Comparison of ENCODE assay signal across 13 cellular contexts in the genomic region with DNA sequence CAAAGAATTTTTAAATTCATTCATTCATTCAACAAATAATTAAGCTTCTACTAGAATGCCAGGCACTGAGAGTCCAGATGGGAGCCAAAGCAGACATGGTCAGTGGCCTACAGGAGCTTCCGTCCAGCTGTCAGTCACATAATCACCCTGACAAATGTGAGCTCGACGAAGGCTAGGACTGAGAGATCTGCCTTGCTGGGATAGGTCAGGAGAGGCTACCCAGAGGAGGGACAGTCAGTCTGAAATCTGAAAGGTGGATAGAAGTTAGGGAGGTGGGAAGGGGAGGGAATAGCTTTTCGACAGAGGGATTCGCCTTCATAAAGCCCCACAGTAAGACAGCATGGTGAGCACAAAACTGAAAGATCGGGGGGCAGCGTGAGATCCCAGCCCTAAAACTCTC. TPM values are rescaled to one million over a fixed set of nuclear protein-coding genes. Genes with fewer than 3 reads are reported as not detected.
A peak's percentile ranks its signal among the peaks of the same experiment; 100 is the strongest.
DNase-seq lines count a peak whose midpoint lies in the region; ATAC-seq, FAIRE-seq and TF ChIP-seq lines count a peak whose summit lies in the region.
"Had no signal": no experiment of that assay in that cellular context is flagged by ENCODE, and none has a peak within 500 bp of the region (broad histone marks: within the 10 kb centered on the region; RNA-seq: fewer than 3 reads in every experiment).

No MANE protein-coding gene starts in this region.

- intact Hi-C loops in ascending aorta (cut with DNase I) (loop anchor here (5.0 kb wide), 2 partner anchors 64 to 121 kb away; partner anchors contain the start of gene TMEM63A), HepG2 (cut with micrococcal nuclease; ENCODE audit: unreplicated experiment) (no loop called here), spleen (cut with DNase I; ENCODE audit: low total_unique reads) (no loop called here)

- H4K20me1 ChIP-seq in HepG2 (ENCODE audit: insufficient read depth, low read length) = no peaks in the 10 kb centered on the region

- H3K27ac ChIP-seq in ascending aorta = peak overlapping the region; percentile 89 to 90
- peak overlapping the region; percentile 46 for H3K27ac ChIP-seq in HepG2 (ENCODE audit: extremely low read length, insufficient read depth, low read length)
- H3K27ac ChIP-seq in spleen = peak overlapping the region; percentile 75 to 90 (median 86)

- no TSS peak for BruUV-seq in HepG2 (replicated peaks; lab: Mats Ljungman, UMichigan)

- TF ChIP-seq CTCF in ascending aorta (IDR thresholded peaks at IDR 0.05) (no peak), HepG2 (CRISPR knock-in tag; IDR thresholded peaks at IDR 0.05) (no peak), spleen (IDR thresholded peaks at IDR 0.05 in 8 of 11, conservative IDR thresholded peaks at IDR 0.05 in 3 of 11) (no peak)

- no peak for TF ChIP-seq RAD21 in HepG2 (CRISPR knock-in tag; IDR thresholded peaks at IDR 0.05)

- no peak overlapping the region for H3K9ac ChIP-seq in HepG2 (ENCODE audit: insufficient read depth, low read depth, low read length)

- H3K4me3 ChIP-seq in H7 (ENCODE audit: insufficient read depth, low read depth, low read length) (no peak overlapping the region), ascending aorta (no peak overlapping the region), HepG2 (replicated peaks in 1 of 3; ENCODE audit: insufficient read depth in 1 of 3, low read depth in 2 of 3, low read length in 3 of 3) (no peak overlapping the region), spleen (no peak overlapping the region)
- H3K4me3 ChIP-seq: MG63 had no signal

- WGBS in HepG2 (ENCODE audit: low lambda C conversion rate) = 96% methylated on average over 7 of the region's 7 CpGs
- WGBS in spleen, 5 donors = 82 to 96% (median 90%) methylated on average over 7 of the region's 7 CpGs

- in situ Hi-C loops in HepG2 (cut with HindIII; ENCODE audit: extremely low pct_ligation_motif_present, low pct_unique_long_range_greater_than_20kb) = no loop called here

- no peak for TF ChIP-seq POLR2A in HepG2 (IDR thresholded peaks at IDR 0.05; ENCODE audit: insufficient read depth in 1 of 2, low read depth in 2 of 2, low read length in 2 of 2)
- no peak for TF ChIP-seq POLR2A in spleen (IDR thresholded peaks at IDR 0.05)

- DNase-seq in H7 = peak; percentile 46
- DNase-seq in ascending aorta (ENCODE audit: low spot score in 2 of 2) = no peak
- DNase-seq in HepG2 (ENCODE audit: low spot score) = no peak
- DNase-seq in spleen = no peak
- no peak for DNase-seq in SKM-1 treated with dmso at 0.1 percent for 144 hours (lab: John Stamatoyannopoulos, UW; ENCODE audit: unreplicated experiment)
- no peak for DNase-seq in stimulated activated CD4-positive, alpha-beta T cell treated with anti-CD3 and anti-CD28 coated beads, Interleukin-1b, Interleukin-23, amount 100 ng/mL, for 48 hours
- DNase-seq in H4 (ENCODE audit: low spot score) = no peak
- DNase-seq: activated CD4-positive, alpha-beta T cell treated with anti-CD3 and anti-CD28 coated beads, Interleukin-2, amount 10 ng/mL, durations not matched to agents 24 days and 14 days; CD8-positive, alpha-beta T cell; naive thymus-derived CD4-positive, alpha-beta T cell; stimulated activated naive B cell treated with anti-CD40 and anti-IgM and Interleukin-4, amounts not matched to agents 10 μg/mL and 1 μg/mL and 100 μg/mL, for 72 hours had no signal

- no peak overlapping the region for H2AFZ ChIP-seq in HepG2 (ENCODE audit: low read length)

- H3K9me3 ChIP-seq in ascending aorta (no peaks in the 10 kb centered on the region), HepG2 (ENCODE audit: low read length) (no peaks in the 10 kb centered on the region), spleen (no peaks in the 10 kb centered on the region)
- H3K9me3 ChIP-seq: MG63 had no signal

- no peak for ATAC-seq in HepG2
- ATAC-seq in HG03175 (IDR thresholded peaks at IDR 0.05; ENCODE audit: unreplicated experiment) = no peak
- ATAC-seq: CD8-positive, alpha-beta T cell; naive thymus-derived CD4-positive, alpha-beta T cell; stimulated activated naive B cell treated with anti-CD40 and anti-IgM and Interleukin-4, amounts not matched to agents 10 μg/mL and 1 μg/mL and 100 μg/mL, for 72 hours had no signal

- CTCF ChIA-PET in HepG2 (lab: Yijun Ruan, JAX; ENCODE audit: low intra/inter-chr PET ratio, low total read pairs) = no interaction called here

- POLR2A ChIA-PET in HepG2 (lab: Yijun Ruan, JAX) = interaction anchor here (0.6 kb wide), 1 partner anchor 124 kb away, joined by 3 read pairs; no protein-coding TSS in a partner anchor

- peaks cover 36% of the 10 kb centered on the region for H3K79me2 ChIP-seq in HepG2 (ENCODE audit: insufficient read depth, low read length)

- H3K27me3 ChIP-seq in H7 (ENCODE audit: control insufficient read depth, insufficient read depth, low read length) = no peaks in the 10 kb centered on the region
- no peaks in the 10 kb centered on the region for H3K27me3 ChIP-seq in ascending aorta
- H3K27me3 ChIP-seq in HepG2 (ENCODE audit: control insufficient read depth in 1 of 2, insufficient read depth in 2 of 2, low read length in 2 of 2) = no peaks in the 10 kb centered on the region
- H3K27me3 ChIP-seq in spleen (replicated peaks in 1 of 7) = no peaks in the 10 kb centered on the region
- H3K27me3 ChIP-seq: MG63 had no signal

- no peaks in the 10 kb centered on the region; the same call in 1 of the 2 replicates for H3K36me3 ChIP-seq in H7 (replicated peaks; ENCODE audit: control insufficient read depth, insufficient read depth, low read length)
- H3K36me3 ChIP-seq in ascending aorta = no peaks in the 10 kb centered on the region
- H3K36me3 ChIP-seq in HepG2 (replicated peaks in 1 of 2; ENCODE audit: control insufficient read depth in 1 of 2, insufficient read depth in 2 of 2, low read length in 2 of 2) = peaks cover 3 to 7% of the 10 kb centered on the region in 2 experiments; a peak in 3 of 5 replicates
- peaks cover 0 to 3% (median 0%) of the 10 kb centered on the region in 6 donors for H3K36me3 ChIP-seq in spleen

- H3K4me1 ChIP-seq in ascending aorta (peaks cover 38 to 61% of the 10 kb centered on the region in 2 donors), HepG2 (ENCODE audit: insufficient read depth, low read length) (peaks cover 91% of the 10 kb centered on the region), spleen (peaks cover 37 to 69% (median 55%) of the 10 kb centered on the region in 6 donors)

- no peak overlapping the region for H3K4me2 ChIP-seq in HepG2 (ENCODE audit: low read depth, low read length)

- TF ChIP-seq EP300 in HepG2 (IDR thresholded peaks at IDR 0.05; ENCODE audit: low read depth in 2 of 2, low read length in 2 of 2) (no peak), HepG2 (CRISPR knock-in tag; IDR thresholded peaks at IDR 0.05; ENCODE audit: borderline replicate concordance) (no peak)

- FAIRE-seq in HepG2 (lab: Jason Lieb, UNC) = no peak

RNA-seq across cellular contexts. Expression of gene EPHX1, which starts 8.3 kb away (rescaled TPM):
- 41.6 and 52.1 TPM in 2 replicates for total RNA-seq in H7 (2014; rRNA removed; shearing (Covaris generic))
- total RNA-seq in ascending aorta (127 TPM), HepG2 (2016; rRNA removed; fragmentation: Illumina TruSeq; extraction: Trizol) (28.8 and 36.5 TPM in 2 replicates), spleen (10 to 100 TPM; 30.1 to 92.8 (median 81.4) TPM)
- 20.0 and 23.1 TPM in 2 replicates for total RNA-seq in HepG2 (2016; cell fraction: cytosol; rRNA removed; fragmentation: Illumina TruSeq; extraction: Trizol; ENCODE audit: low read depth)
- 20.9 and 35.8 TPM in 2 replicates for total RNA-seq in HepG2 (2016; cell fraction: insoluble cytoplasmic fraction; rRNA removed; fragmentation: Illumina TruSeq; extraction: Trizol)
- total RNA-seq in HepG2 (2016; cell fraction: membrane; rRNA removed; fragmentation: Illumina TruSeq; extraction: Trizol) = 36.4 and 40.0 TPM in 2 replicates
- 48.7 and 54.7 TPM in 2 replicates for total RNA-seq in HepG2 (2016; cell fraction: nucleus; rRNA removed; fragmentation: Illumina TruSeq; extraction: Trizol)
- polyA plus RNA-seq in HepG2 (2011; rRNA removed) (27.7 and 38.3 TPM in 2 replicates), spleen (10 to 100 TPM in 2 of 3 donors, 1 to 10 TPM in 1; 3.9 to 12.2 (median 10.7) TPM)
- 18.6 and 23.4 TPM in 2 replicates for polyA plus RNA-seq in HepG2 (2011; cell fraction: cytosol; rRNA removed)
- 29.6 and 32.2 TPM in 2 replicates for polyA plus RNA-seq in HepG2 (2011; cell fraction: nucleus; rRNA removed)
- 80.6 and 134 TPM in 2 replicates for polyA plus RNA-seq in HepG2 (2012)
- polyA plus RNA-seq in HepG2 (2016; cell fraction: cytosol; fragmentation: Illumina TruSeq; extraction: Trizol; ENCODE audit: low read depth) = 67.8 and 68.1 TPM in 2 replicates
- 43.8 and 55.8 TPM in 2 replicates for polyA plus RNA-seq in HepG2 (2016; cell fraction: insoluble cytoplasmic fraction; fragmentation: Illumina TruSeq; extraction: Trizol; ENCODE audit: low read depth)
- polyA plus RNA-seq in HepG2 (2016; cell fraction: membrane; fragmentation: Illumina TruSeq; extraction: Trizol; ENCODE audit: low read depth) = 77.2 and 87.4 TPM in 2 replicates
- polyA plus RNA-seq in HepG2 (2016; cell fraction: nucleus; fragmentation: Illumina TruSeq; extraction: Trizol; ENCODE audit: insufficient read depth, low read depth) = 134 and 141 TPM in 2 replicates
- polyA minus RNA-seq in HepG2 (2011; rRNA and poly(A)+ RNA removed; ENCODE audit: low replicate concordance) = 20.7 and 23.4 TPM in 2 replicates
- polyA minus RNA-seq in HepG2 (2011; cell fraction: cytosol; rRNA and poly(A)+ RNA removed) = 21.0 and 23.9 TPM in 2 replicates
- polyA minus RNA-seq in HepG2 (2011; cell fraction: nucleus; rRNA and poly(A)+ RNA removed) = 15.3 and 18.4 TPM in 2 replicates
- 106 and 153 TPM in 2 replicates for total RNA-seq in H4 (2014; rRNA removed; shearing (Covaris generic))

RNA-seq across cellular contexts. Expression of gene SRP9, which starts 40.6 kb away (rescaled TPM):
- total RNA-seq in H7 (2014; rRNA removed; shearing (Covaris generic)) = 647 and 743 TPM in 2 replicates
- total RNA-seq in ascending aorta = 49.4 TPM
- total RNA-seq in HepG2 (2016; rRNA removed; fragmentation: Illumina TruSeq; extraction: Trizol) = 251 and 524 TPM in 2 replicates
- total RNA-seq in HepG2 (2016; cell fraction: cytosol; rRNA removed; fragmentation: Illumina TruSeq; extraction: Trizol; ENCODE audit: low read depth) = 34.2 and 43.4 TPM in 2 replicates
- total RNA-seq in HepG2 (2016; cell fraction: insoluble cytoplasmic fraction; rRNA removed; fragmentation: Illumina TruSeq; extraction: Trizol) = 284 and 524 TPM in 2 replicates
- 119 and 121 TPM in 2 replicates for total RNA-seq in HepG2 (2016; cell fraction: membrane; rRNA removed; fragmentation: Illumina TruSeq; extraction: Trizol)
- 114 and 119 TPM in 2 replicates for total RNA-seq in HepG2 (2016; cell fraction: nucleus; rRNA removed; fragmentation: Illumina TruSeq; extraction: Trizol)
- 217 and 307 TPM in 2 replicates for polyA plus RNA-seq in HepG2 (2011; rRNA removed)
- 155 and 238 TPM in 2 replicates for polyA plus RNA-seq in HepG2 (2011; cell fraction: cytosol; rRNA removed)
- polyA plus RNA-seq in HepG2 (2011; cell fraction: nucleus; rRNA removed) = 51.6 and 71.1 TPM in 2 replicates
- 199 and 240 TPM in 2 replicates for polyA plus RNA-seq in HepG2 (2012)
- 47.7 and 66.3 TPM in 2 replicates for polyA plus RNA-seq in HepG2 (2016; cell fraction: cytosol; fragmentation: Illumina TruSeq; extraction: Trizol; ENCODE audit: low read depth)
- polyA plus RNA-seq in HepG2 (2016; cell fraction: insoluble cytoplasmic fraction; fragmentation: Illumina TruSeq; extraction: Trizol; ENCODE audit: low read depth) = 592 and 651 TPM in 2 replicates
- 142 and 155 TPM in 2 replicates for polyA plus RNA-seq in HepG2 (2016; cell fraction: membrane; fragmentation: Illumina TruSeq; extraction: Trizol; ENCODE audit: low read depth)
- polyA plus RNA-seq in HepG2 (2016; cell fraction: nucleus; fragmentation: Illumina TruSeq; extraction: Trizol; ENCODE audit: insufficient read depth, low read depth) = 229 and 237 TPM in 2 replicates
- 170 and 215 TPM in 2 replicates for polyA minus RNA-seq in HepG2 (2011; rRNA and poly(A)+ RNA removed; ENCODE audit: low replicate concordance)
- polyA minus RNA-seq in HepG2 (2011; cell fraction: cytosol; rRNA and poly(A)+ RNA removed) = 83.5 and 103 TPM in 2 replicates
- polyA minus RNA-seq in HepG2 (2011; cell fraction: nucleus; rRNA and poly(A)+ RNA removed) = 38.2 and 45.3 TPM in 2 replicates
- total RNA-seq in spleen = 100 to 1,000 TPM; 145 to 229 (median 159) TPM
- 100 to 1,000 TPM; 167 to 269 (median 210) TPM for polyA plus RNA-seq in spleen
- 607 and 630 TPM in 2 replicates for total RNA-seq in H4 (2014; rRNA removed; shearing (Covaris generic))
